ENCODE assay signal across 21 cellular contexts in the genomic region with DNA sequence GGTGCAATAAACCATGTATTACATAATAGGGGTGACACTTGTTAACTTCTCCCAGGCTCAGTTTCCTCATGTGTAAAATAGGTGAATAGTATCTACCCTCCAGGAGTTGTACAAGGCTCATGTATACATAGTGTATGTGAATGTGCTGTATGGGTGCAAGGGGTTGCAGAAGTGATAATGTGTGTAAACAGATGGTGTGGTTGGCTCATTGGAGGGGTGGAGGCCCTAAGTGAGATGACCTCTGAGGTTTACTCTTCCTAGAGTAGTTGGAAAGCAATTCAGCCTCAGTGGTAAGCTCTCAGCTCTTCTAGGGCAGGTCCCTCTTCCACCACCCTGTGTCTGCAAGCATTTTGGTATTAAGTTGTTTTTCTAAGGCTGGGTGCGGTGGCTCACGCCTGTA.
DNase-seq lines count a peak whose midpoint lies in the region; ATAC-seq and TF ChIP-seq lines count a peak whose summit lies in the region.
"Had no signal": no experiment of that assay in that cellular context is flagged by ENCODE, and none has a peak within 500 bp of the region (broad histone marks: within the 10 kb centered on the region; RNA-seq: fewer than 3 reads in every experiment).

No MANE protein-coding gene starts in this region.

- TF ChIP-seq CTCF in natural killer cell (IDR thresholded peaks at IDR 0.05) (no peak), transverse colon (IDR thresholded peaks at IDR 0.05) (no peak)

- no peak for TF ChIP-seq EP300 in transverse colon (IDR thresholded peaks at IDR 0.05; ENCODE audit: low read depth)

- in situ Hi-C loops in transverse colon (cut with MboI; ENCODE audit: low pct_ligation_motif_present in 1 of 4, low pct_unique_long_range_greater_than_20kb in 1 of 4, low sequenced_read_pairs in 3 of 4), result no loop called here

- H3K27me3 ChIP-seq in Karpas-422 (ENCODE audit: low read length), result no peaks in the 10 kb centered on the region
- no peaks in the 10 kb centered on the region for H3K27me3 ChIP-seq in transverse colon
- H3K27me3 ChIP-seq: BLaER1 treated with 17β-estradiol and CSF1 and Interleukin-3, amounts not matched to agents 10 nM and 100 nM had no signal

- no peaks in the 10 kb centered on the region for H3K9me3 Mint-ChIP-seq in T-helper 2 cell treated with Interferon-gamma antibody and Interleukin-4, amounts not matched to agents 5 μg/mL and 100 μg/mL, for 36 hours
- no peaks in the 10 kb centered on the region for H3K9me3 Mint-ChIP-seq in natural killer cell
- H3K9me3 Mint-ChIP-seq: CD8-positive, alpha-beta memory T cell had no signal

- no peak overlapping the region for H3K4me2 ChIP-seq in Karpas-422 (ENCODE audit: low read depth, low read length, poor library complexity, severe bottlenecking)
- H3K4me2 ChIP-seq: PC-9 had no signal

- H3K4me3 ChIP-seq in Karpas-422 (ENCODE audit: low read length) (no peak overlapping the region), transverse colon (no peak overlapping the region)
- H3K4me3 ChIP-seq: BLaER1 treated with 17β-estradiol and CSF1 and Interleukin-3, amounts not matched to agents 10 nM and 100 nM; PC-9 had no signal

- ATAC-seq in natural killer cell (no peak), HG02571 (IDR thresholded peaks at IDR 0.05; ENCODE audit: unreplicated experiment) (no peak), GM18907 (IDR thresholded peaks at IDR 0.05; ENCODE audit: unreplicated experiment) (no peak)

- DNase-seq in T-helper 2 cell treated with Interferon-gamma antibody and Interleukin-4, amounts not matched to agents 5 μg/mL and 100 μg/mL, for 36 hours (ENCODE audit: low spot score), result no peak
- DNase-seq in T-helper 2 cell (no peak), Karpas-422 (no peak), islet precursor cell (peak; percentile 13), natural killer cell (no peak), transverse colon (no peak)
- DNase-seq: 8988T; Calu3; CD8-positive, alpha-beta memory T cell; NCI-H1105; NCI-H146; NCI-H2029; NCI-H226; NCI-H510A treated with DMSO at 0.1 percent for 48 hours; NCI-H748 treated with DMSO at 0.1 percent for 48 hours; PC-9; RPMI8226; SHP77 had no signal

- peaks cover 96% of the 10 kb centered on the region for H3K79me2 ChIP-seq in Karpas-422 (ENCODE audit: low read length)

- TF ChIP-seq POLR2A in transverse colon (IDR thresholded peaks at IDR 0.05), result no peak

- H3K27ac ChIP-seq in Karpas-422 (ENCODE audit: low read length) (peak overlapping the region; percentile 93; the same call in 1 of the 2 replicates), transverse colon (no peak overlapping the region)
- H3K27ac ChIP-seq: PC-9 had no signal

- H3K9me3 ChIP-seq in Karpas-422 (ENCODE audit: low read length) (no peaks in the 10 kb centered on the region), transverse colon (no peaks in the 10 kb centered on the region)

- H3K27me3 Mint-ChIP-seq in T-helper 2 cell treated with Interferon-gamma antibody and Interleukin-4, amounts not matched to agents 5 μg/mL and 100 μg/mL, for 36 hours (ENCODE audit: low read depth), result no peaks in the 10 kb centered on the region
- no peaks in the 10 kb centered on the region for H3K27me3 Mint-ChIP-seq in natural killer cell (ENCODE audit: low read depth in 2 of 2)
- H3K27me3 Mint-ChIP-seq: CD8-positive, alpha-beta memory T cell had no signal

- H3K4me3 Mint-ChIP-seq in T-helper 2 cell treated with Interferon-gamma antibody and Interleukin-4, amounts not matched to agents 5 μg/mL and 100 μg/mL, for 36 hours, result peak overlapping the region; percentile 15
- peak overlapping the region; percentile 22 for H3K4me3 Mint-ChIP-seq in natural killer cell
- H3K4me3 Mint-ChIP-seq: CD8-positive, alpha-beta memory T cell had no signal

- no peak overlapping the region for H3K9ac ChIP-seq in Karpas-422 (ENCODE audit: low read length)

- H3K4me1 ChIP-seq in Karpas-422 (ENCODE audit: low read length) (peaks cover 72% of the 10 kb centered on the region), transverse colon (peaks cover 3 to 28% (median 4%) of the 10 kb centered on the region in 4 donors)

- peaks cover 44% of the 10 kb centered on the region for H3K36me3 ChIP-seq in Karpas-422 (ENCODE audit: insufficient read depth, low read length)
- H3K36me3 ChIP-seq in transverse colon, result no peaks in the 10 kb centered on the region

- peaks cover 38% of the 10 kb centered on the region for H3K36me3 Mint-ChIP-seq in T-helper 2 cell treated with Interferon-gamma antibody and Interleukin-4, amounts not matched to agents 5 μg/mL and 100 μg/mL, for 36 hours (ENCODE audit: low read depth)
- H3K36me3 Mint-ChIP-seq in natural killer cell, result no peaks in the 10 kb centered on the region

- no peak overlapping the region for H2AFZ ChIP-seq in Karpas-422 (ENCODE audit: low read length)
- H2AFZ ChIP-seq: PC-9 had no signal

- WGBS in transverse colon (ENCODE audit: low coverage in 1 of 2), 2 donors, result 95% methylated on average over 2 of the region's 2 CpGs; no CpG with 5 or more reads in 1 of the 2 donors

- H3K27ac Mint-ChIP-seq in T-helper 2 cell treated with Interferon-gamma antibody and Interleukin-4, amounts not matched to agents 5 μg/mL and 100 μg/mL, for 36 hours, result peak overlapping the region; percentile 49
- H3K27ac Mint-ChIP-seq in natural killer cell, result peak overlapping the region; percentile 79 to 91

- intact Hi-C loops in natural killer cell (cut with micrococcal nuclease), result no loop called here
- intact Hi-C loops in transverse colon (cut with DNase I; ENCODE audit: low total_unique reads), result no loop called here

- no peaks in the 10 kb centered on the region for H3K9me2 ChIP-seq in Karpas-422 (replicated peaks; ENCODE audit: insufficient read depth, low read length)

- H3K4me1 Mint-ChIP-seq in T-helper 2 cell treated with Interferon-gamma antibody and Interleukin-4, amounts not matched to agents 5 μg/mL and 100 μg/mL, for 36 hours (ENCODE audit: low read depth), result peaks cover 57% of the 10 kb centered on the region
- peaks cover 81 to 82% of the 10 kb centered on the region in 2 donors for H3K4me1 Mint-ChIP-seq in natural killer cell

- H4K20me1 ChIP-seq in Karpas-422 (ENCODE audit: insufficient read depth, low read depth, low read length), result no peaks in the 10 kb centered on the region
